ENCODE assay signal across 16 cellular contexts in the genomic region with DNA sequence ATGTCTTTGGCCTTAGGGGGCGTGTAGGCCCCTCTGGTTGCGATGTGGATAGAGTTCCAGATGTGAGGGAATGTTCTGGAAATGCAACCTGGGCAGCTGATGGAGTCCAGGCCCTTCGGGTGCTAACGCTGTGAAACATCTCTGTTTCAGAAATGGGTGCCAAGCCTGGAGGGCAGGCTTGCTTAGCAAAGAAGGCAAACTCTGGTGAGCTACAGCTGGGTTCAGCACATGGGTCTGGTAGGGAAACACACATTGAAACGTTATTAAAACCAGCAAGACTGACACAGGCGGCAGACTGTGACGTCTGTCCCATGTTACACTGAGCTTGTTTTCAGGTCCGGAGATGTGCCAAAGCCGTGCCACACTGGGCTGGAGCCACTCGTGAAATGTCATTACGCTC. TPM values are rescaled to one million over a fixed set of nuclear protein-coding genes. Genes with fewer than 3 reads are reported as not detected.
DNase-seq lines count a peak whose midpoint lies in the region; ATAC-seq, FAIRE-seq and TF ChIP-seq lines count a peak whose summit lies in the region.
"Had no signal": no experiment of that assay in that cellular context is flagged by ENCODE, and none has a peak within 500 bp of the region (broad histone marks: within the 10 kb centered on the region; RNA-seq: fewer than 3 reads in every experiment).

No MANE protein-coding gene starts in this region.

- peaks cover 3% of the 10 kb centered on the region; the same call in 1 of the 2 replicates for H3K79me1 ChIP-seq in H1 (ENCODE audit: low read depth, low read length)

- TF ChIP-seq EP300 in H1 (IDR thresholded peaks at IDR 0.05; ENCODE audit: borderline replicate concordance in 1 of 2, low read depth in 2 of 2, low read length in 2 of 2): no peak

- no peak overlapping the region for H3K23ac ChIP-seq in H1 (ENCODE audit: insufficient read length)

- no peak overlapping the region for H3K9ac ChIP-seq in H1 (replicated peaks in 1 of 4; ENCODE audit: extremely low read depth in 1 of 4, low read depth in 3 of 4, low read length in 3 of 4)

- POLR2A ChIA-PET in CD8-positive, alpha-beta memory T cell (lab: Charles Lee): interaction anchor here (0.7 to 1.4 kb wide), 2 partner anchors 75 to 78 kb away, joined by 3 read pairs; no protein-coding TSS in a partner anchor
- POLR2A ChIA-PET in H1 (lab: Charles Lee; ENCODE audit: partially characterized antibody): interaction anchor here (0.7 to 1.2 kb wide), 4 partner anchors 12 to 449 kb away, joined by 3 read pairs; no protein-coding TSS in a partner anchor

- no peaks in the 10 kb centered on the region for H3K36me3 ChIP-seq in CD8-positive, alpha-beta memory T cell (ENCODE audit: insufficient read depth, low read length)
- H3K36me3 ChIP-seq in H1 (ENCODE audit: control insufficient read depth in 2 of 4, insufficient read depth in 4 of 4, low read length in 3 of 4): no peaks in the 10 kb centered on the region
- H3K36me3 ChIP-seq: BE2C, heart right ventricle, vagina had no signal

- H3K56ac ChIP-seq in H1 (replicated peaks; ENCODE audit: insufficient read length, low read depth, low read length): no peak overlapping the region

- no peak overlapping the region for H3K14ac ChIP-seq in H1 (ENCODE audit: insufficient read length)

- no peak overlapping the region for H4K5ac ChIP-seq in H1 (ENCODE audit: insufficient read length, low read depth, low read length)

- peaks cover 0 to 2% of the 10 kb centered on the region in 2 experiments for H4K20me1 ChIP-seq in H1 (replicated peaks in 1 of 2; ENCODE audit: control insufficient read depth in 1 of 2, insufficient read depth in 2 of 2, low read length in 2 of 2)

- FAIRE-seq in H1 (lab: Jason Lieb, UNC): no peak

- H2BK12ac ChIP-seq in H1 (ENCODE audit: low read depth, low read length): peak overlapping the region; percentile 93; the same call in 1 of the 2 replicates

- no peaks in the 10 kb centered on the region for H3K9me3 ChIP-seq in CD8-positive, alpha-beta memory T cell (ENCODE audit: low read length)
- H3K9me3 ChIP-seq in H1 (ENCODE audit: insufficient read depth in 2 of 2, low read depth in 1 of 2, low read length in 1 of 2): no peaks in the 10 kb centered on the region
- H3K9me3 ChIP-seq: BE2C, heart right ventricle, mucosa of descending colon, vagina had no signal

- peaks cover 14% of the 10 kb centered on the region in 2 donors for H3K27me3 Mint-ChIP-seq in CD8-positive, alpha-beta memory T cell
- H3K27me3 Mint-ChIP-seq in nephron progenitor cell (ENCODE audit: low read depth, poor library complexity): peaks cover 47% of the 10 kb centered on the region

- H3K18ac ChIP-seq in H1 (ENCODE audit: extremely low read depth, low read length): no peak overlapping the region

- H3K79me2 ChIP-seq in H1 (ENCODE audit: control insufficient read depth in 1 of 2, insufficient read depth in 2 of 2, low read length in 2 of 2): no peaks in the 10 kb centered on the region

- peaks cover 49% of the 10 kb centered on the region for H3K4me1 ChIP-seq in CD8-positive, alpha-beta memory T cell (ENCODE audit: insufficient read depth, low read length)
- peaks cover 15 to 34% (median 23%) of the 10 kb centered on the region in 4 experiments for H3K4me1 ChIP-seq in H1 (replicated peaks in 1 of 4; ENCODE audit: control insufficient read depth in 3 of 4, insufficient read depth in 4 of 4, low read length in 3 of 4)
- H3K4me1 ChIP-seq: BE2C had no signal

- intact Hi-C loops in left ventricle myocardium superior (cut with micrococcal nuclease): loop anchor here (5.0 kb wide), 1 partner anchor 279 kb away; no protein-coding TSS in a partner anchor

- no peak overlapping the region for H2BK5ac ChIP-seq in H1 (ENCODE audit: low read depth, low read length)

- peak; percentile 15 for DNase-seq in Ammon's horn (ENCODE audit: low spot score)
- peak in 2 of 5 donors; percentile 16 to 44 for DNase-seq in CD8-positive, alpha-beta memory T cell
- DNase-seq in RPMI7951 (ENCODE audit: low read depth): peak; percentile 33
- DNase-seq in H1 (ENCODE audit: low read depth in 1 of 2, low spot score in 2 of 2): no peak
- DNase-seq in coronary artery (ENCODE audit: low spot score): no peak
- DNase-seq in left ventricle myocardium superior: no peak
- no peak for DNase-seq in nephron progenitor cell

- H3K4ac ChIP-seq in H1 (replicated peaks; ENCODE audit: insufficient read length, low read depth, low read length): no peak overlapping the region

- H3K4me1 Mint-ChIP-seq in CD8-positive, alpha-beta memory T cell: peaks cover 42 to 52% (median 50%) of the 10 kb centered on the region in 3 donors
- H3K4me1 Mint-ChIP-seq in nephron progenitor cell: peaks cover 15% of the 10 kb centered on the region

- H3K4me3 Mint-ChIP-seq in CD8-positive, alpha-beta memory T cell: peak overlapping the region in 2 of 7 donors; percentile 13 to 33
- H3K4me3 Mint-ChIP-seq in nephron progenitor cell: no peak overlapping the region
- H3K4me3 Mint-ChIP-seq: stimulated activated naive CD8-positive, alpha-beta T cell treated with anti-CD3 and anti-CD28 coated beads, Interleukin-15, Interleukin-2, amounts not matched to agents 100 ng/mL and 50 ng/mL, for 24 hours had no signal

- no peaks in the 10 kb centered on the region for H3K36me3 Mint-ChIP-seq in CD8-positive, alpha-beta memory T cell
- H3K36me3 Mint-ChIP-seq in nephron progenitor cell (ENCODE audit: low read depth): no peaks in the 10 kb centered on the region

- H4K91ac ChIP-seq in H1 (replicated peaks; ENCODE audit: insufficient read length, low read length): no peak overlapping the region

- TF ChIP-seq CTCF in H1 (IDR thresholded peaks at IDR 0.05; ENCODE audit: control extremely low read depth in 1 of 3, insufficient read depth in 1 of 3, low read depth in 1 of 3, low read length in 3 of 3) (no peak), coronary artery (IDR thresholded peaks at IDR 0.05) (no peak), nephron progenitor cell (IDR thresholded peaks at IDR 0.05) (no peak)

- no peak overlapping the region for H3K4me3 ChIP-seq in CD8-positive, alpha-beta memory T cell (ENCODE audit: low read length)
- H3K4me3 ChIP-seq in H1 (ENCODE audit: extremely low read depth in 1 of 4, insufficient read depth in 2 of 4, low read depth in 3 of 4, low read length in 4 of 4) (no peak overlapping the region), coronary artery (no peak overlapping the region)
- H3K4me3 ChIP-seq: heart right ventricle, mucosa of descending colon, vagina had no signal

- CTCF ChIA-PET in CD8-positive, alpha-beta memory T cell (lab: Charles Lee): interaction anchor here (0.9 to 5.4 kb wide), 23 partner anchors 9 to 411 kb away, joined by 3 to 48 read pairs (median 3); no protein-coding TSS in a partner anchor
- CTCF ChIA-PET in H1 (lab: Charles Lee; ENCODE audit: partially characterized antibody): interaction anchor here (0.6 to 1.7 kb wide), 18 partner anchors 10 to 410 kb away, joined by 3 to 9 read pairs (median 4); no protein-coding TSS in a partner anchor

- H3K9me3 Mint-ChIP-seq in CD8-positive, alpha-beta memory T cell: no peaks in the 10 kb centered on the region
- H3K9me3 Mint-ChIP-seq in nephron progenitor cell: no peaks in the 10 kb centered on the region
- H3K9me3 Mint-ChIP-seq: stimulated activated naive CD8-positive, alpha-beta T cell treated with anti-CD3 and anti-CD28 coated beads, Interleukin-15, Interleukin-2, amounts not matched to agents 100 ng/mL and 50 ng/mL, for 24 hours had no signal

- TF ChIP-seq POLR2A in H1 (IDR thresholded peaks at IDR 0.05; ENCODE audit: control extremely low read depth in 1 of 2, low read depth in 2 of 2, low read length in 2 of 2): no peak

- H2AK5ac ChIP-seq in H1 (ENCODE audit: low read depth, low read length): peak overlapping the region; percentile 59

- H2BK120ac ChIP-seq in H1 (replicated peaks; ENCODE audit: low read depth, low read length): no peak overlapping the region

- H2BK15ac ChIP-seq in H1 (ENCODE audit: low read length): 0 out of 2 replicates have a peak overlapping the region, but pooled peaks have one; percentile 40

- WGBS in H1 (ENCODE audit: extremely low coverage in 1 of 2, insufficient coverage in 1 of 2, insufficient read length in 1 of 2, insufficient replicate concordance in 2 of 2, low coverage in 1 of 2, low lambda C conversion rate in 2 of 2, missing lambda C conversion rate in 1 of 2), 2 experiments: 89% methylated on average over 11 of the region's 11 CpGs; no CpG with 5 or more reads in 1 of the 2 experiments

- no peaks in the 10 kb centered on the region for H3K27me3 ChIP-seq in CD8-positive, alpha-beta memory T cell (ENCODE audit: insufficient read depth, low read length, poor library complexity, severe bottlenecking)
- H3K27me3 ChIP-seq in H1 (replicated peaks in 1 of 4; ENCODE audit: control insufficient read depth in 3 of 4, extremely low read depth in 1 of 4, insufficient read depth in 3 of 4, low read length in 3 of 4): no peaks in the 10 kb centered on the region
- H3K27me3 ChIP-seq: vagina had no signal

- ATAC-seq in GM18519 (IDR thresholded peaks at IDR 0.05; ENCODE audit: low FRiP score, unreplicated experiment) (no peak), left ventricle myocardium superior (no peak)

- peak overlapping the region in 6 of 8 donors; percentile 43 to 88 (median 72) for H3K27ac Mint-ChIP-seq in CD8-positive, alpha-beta memory T cell
- no peak overlapping the region for H3K27ac Mint-ChIP-seq in nephron progenitor cell
- H3K27ac Mint-ChIP-seq: stimulated activated naive CD8-positive, alpha-beta T cell treated with anti-CD3 and anti-CD28 coated beads, Interleukin-15, Interleukin-2, amounts not matched to agents 100 ng/mL and 50 ng/mL, for 24 hours had no signal

- no peak overlapping the region for H3K4me2 ChIP-seq in H1 (ENCODE audit: insufficient read depth in 1 of 2, low read depth in 2 of 2, low read length in 2 of 2)

- no peak overlapping the region for H2AFZ ChIP-seq in H1 (ENCODE audit: low read length)

- TF ChIP-seq RAD21 in H1 (IDR thresholded peaks at IDR 0.05 in 1 of 2, conservative IDR thresholded peaks at IDR 0.05 in 1 of 2; ENCODE audit: low read depth in 2 of 2, low read length in 2 of 2): no peak

- peaks cover 3% of the 10 kb centered on the region; the same call in 1 of the 2 replicates for H3K23me2 ChIP-seq in H1 (ENCODE audit: low read depth, low read length)

- H2BK20ac ChIP-seq in H1 (ENCODE audit: low read length): peak overlapping the region; percentile 88; the same call in 1 of the 2 replicates

- no peak overlapping the region for H3K27ac ChIP-seq in CD8-positive, alpha-beta memory T cell (ENCODE audit: low read depth, low read length)
- no peak overlapping the region for H3K27ac ChIP-seq in H1 (ENCODE audit: low read depth, low read length)
- H3K27ac ChIP-seq in coronary artery: no peak overlapping the region
- H3K27ac ChIP-seq: heart right ventricle, vagina had no signal

- no peak overlapping the region for H4K8ac ChIP-seq in H1 (ENCODE audit: extremely low read depth, insufficient read depth, low read length)

RNA-seq across cellular contexts. Expression of a gene that starts 8.6 kb away (rescaled TPM):
- total RNA-seq in CD8-positive, alpha-beta memory T cell: 10 to 100 TPM; 74.7 to 79.5 TPM
- 22.1 TPM for polyA plus RNA-seq in CD8-positive, alpha-beta memory T cell
- total RNA-seq in RPMI7951 (2014; rRNA removed; shearing (Covaris generic)): 22.4 and 27.4 TPM in 2 replicates
- total RNA-seq in H1 (2021; fragmentation: NEBNext Ultra II Directional; extraction: Animal tissue kit (Norgen Biotek cat#: 25700)): 78.7 and 83.4 TPM in 2 replicates
- 36.3 and 42.5 TPM in 2 replicates for polyA plus RNA-seq in H1 (2011; rRNA removed)
- polyA plus RNA-seq in H1 (2011; cell fraction: cytosol; rRNA removed): 58.5 TPM
- polyA plus RNA-seq in H1 (2011; cell fraction: nucleus; rRNA removed): 53.2 TPM
- polyA plus RNA-seq in H1 (2012, experiment 1 of 2): 57.0 to 70.3 TPM (median 61.3 TPM) in 4 replicates
- 7.9 TPM for polyA plus RNA-seq in H1 (2012, experiment 2 of 2)
- polyA plus RNA-seq in H1 (2013, experiment 1 of 2): 55.1 TPM
- polyA plus RNA-seq in H1 (2013, experiment 2 of 2): 53.8 TPM
- polyA minus RNA-seq in H1 (2011; rRNA and poly(A)+ RNA removed): 69.3 and 80.0 TPM in 2 replicates
- 36.5 TPM for polyA minus RNA-seq in H1 (2011; cell fraction: cytosol; rRNA and poly(A)+ RNA removed)
- 104 TPM for polyA minus RNA-seq in H1 (2011; cell fraction: nucleus; rRNA and poly(A)+ RNA removed)
- total RNA-seq in left ventricle myocardium superior: 35.9 TPM

RNA-seq across cellular contexts. Expression of a gene that starts 47.0 kb away (rescaled TPM):
- total RNA-seq in CD8-positive, alpha-beta memory T cell: not detected
- polyA plus RNA-seq in CD8-positive, alpha-beta memory T cell: 0.31 TPM
- total RNA-seq in RPMI7951 (2014; rRNA removed; shearing (Covaris generic)): not detected in 2 replicates
- total RNA-seq in H1 (2021; fragmentation: NEBNext Ultra II Directional; extraction: Animal tissue kit (Norgen Biotek cat#: 25700)): not detected in 2 replicates
- polyA plus RNA-seq in H1 (2011; rRNA removed): not detected in 2 replicates
- not detected for polyA plus RNA-seq in H1 (2011; cell fraction: cytosol; rRNA removed)
- not detected for polyA plus RNA-seq in H1 (2011; cell fraction: nucleus; rRNA removed)
- polyA plus RNA-seq in H1 (2012, experiment 1 of 2): not detected in 4 replicates
- not detected for polyA plus RNA-seq in H1 (2012, experiment 2 of 2)
- polyA plus RNA-seq in H1 (2013, experiment 1 of 2): not detected
- not detected for polyA plus RNA-seq in H1 (2013, experiment 2 of 2)
- not detected in 2 replicates for polyA minus RNA-seq in H1 (2011; rRNA and poly(A)+ RNA removed)
- polyA minus RNA-seq in H1 (2011; cell fraction: cytosol; rRNA and poly(A)+ RNA removed): not detected
- not detected for polyA minus RNA-seq in H1 (2011; cell fraction: nucleus; rRNA and poly(A)+ RNA removed)
- not detected for total RNA-seq in left ventricle myocardium superior
- total RNA-seq: heart right ventricle, kidney epithelial cell, mucosa of descending colon, posterior vena cava, vagina had no signal
- polyA plus RNA-seq: esophagus, heart right ventricle had no signal

RNA-seq across cellular contexts. Expression of a gene that starts 55.3 kb away (rescaled TPM):
- total RNA-seq in CD8-positive, alpha-beta memory T cell: 10 to 100 TPM; 48.0 to 52.9 TPM
- 41.4 TPM for polyA plus RNA-seq in CD8-positive, alpha-beta memory T cell
- total RNA-seq in RPMI7951 (2014; rRNA removed; shearing (Covaris generic)): 15.9 and 18.7 TPM in 2 replicates
- 56.6 and 58.2 TPM in 2 replicates for total RNA-seq in H1 (2021; fragmentation: NEBNext Ultra II Directional; extraction: Animal tissue kit (Norgen Biotek cat#: 25700))
- 47.1 and 48.7 TPM in 2 replicates for polyA plus RNA-seq in H1 (2011; rRNA removed)
- polyA plus RNA-seq in H1 (2011; cell fraction: cytosol; rRNA removed): 78.7 TPM
- polyA plus RNA-seq in H1 (2011; cell fraction: nucleus; rRNA removed): 56.2 TPM
- 63.0 to 78.5 TPM (median 70.5 TPM) in 4 replicates for polyA plus RNA-seq in H1 (2012, experiment 1 of 2)
- polyA plus RNA-seq in H1 (2012, experiment 2 of 2): 14.2 TPM
- polyA plus RNA-seq in H1 (2013, experiment 1 of 2): 88.6 TPM
- polyA plus RNA-seq in H1 (2013, experiment 2 of 2): 86.1 TPM
- 18.0 and 22.0 TPM in 2 replicates for polyA minus RNA-seq in H1 (2011; rRNA and poly(A)+ RNA removed)
- 27.8 TPM for polyA minus RNA-seq in H1 (2011; cell fraction: cytosol; rRNA and poly(A)+ RNA removed)
- polyA minus RNA-seq in H1 (2011; cell fraction: nucleus; rRNA and poly(A)+ RNA removed): 45.9 TPM
- 22.2 TPM for total RNA-seq in left ventricle myocardium superior

Comparison
In these comparisons a context has a peak if more than half of its experiments do, and no peak if none do; other contexts are left out.
1. DNase-seq: peak in Ammon's horn (single experiment) and RPMI7951 (single experiment); none in H1 (0 of 2), coronary artery (single experiment), left ventricle myocardium superior (single experiment) and nephron progenitor cell (single experiment).